Comparison of ENCODE assay signal across 1 cellular context in genomic region chr1:229147086-229147485, GRCh38.
TF ChIP-seq lines count a peak whose summit lies in the region.

No MANE protein-coding gene starts in this region.

TF ChIP-seq in HEK293, 187 proteins besides CTCF, POLR2A, EP300 and RAD21 (continued from another document):
- TF ChIP-seq HIC1 (tag by site-specific recombination; IDR thresholded peaks at IDR 0.05) (no peak), ZIC2 (tag by site-specific recombination; IDR thresholded peaks at IDR 0.05) (0 out of 2 replicates have a peak, but pooled peaks have one; percentile 19), ZNF341 (tag by site-specific recombination; IDR thresholded peaks at IDR 0.05; ENCODE audit: low read depth) (no peak), SP7 (tag by site-specific recombination; IDR thresholded peaks at IDR 0.05) (no peak), ZNF473 (tag by site-specific recombination; IDR thresholded peaks at IDR 0.05) (no peak), ZNF580 (tag by site-specific recombination; IDR thresholded peaks at IDR 0.05) (no peak), ZNF670 (tag by site-specific recombination; IDR thresholded peaks at IDR 0.05; ENCODE audit: low read depth) (no peak), WT1 (tag by site-specific recombination; IDR thresholded peaks at IDR 0.05) (no peak)
